Comparison of ENCODE assay signal across 18 cellular contexts in the genomic region with DNA sequence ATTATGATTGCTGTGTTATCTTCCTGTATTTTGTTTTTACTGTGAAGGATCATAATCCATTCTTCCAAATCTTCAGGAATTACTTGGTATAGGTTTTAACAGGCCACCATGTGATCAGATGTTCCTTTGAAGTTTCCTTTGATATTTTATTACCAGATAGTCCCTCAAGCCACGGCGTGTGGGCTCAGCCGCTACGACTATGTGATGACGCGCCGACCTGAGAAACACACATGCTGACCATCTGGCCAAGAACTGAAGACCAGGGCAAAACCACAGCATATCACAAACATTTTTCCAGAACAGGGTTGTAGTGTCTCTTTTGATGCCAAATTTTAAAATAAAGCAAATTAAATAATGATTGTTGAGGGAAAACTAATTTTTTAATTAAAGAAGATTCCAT. TPM values are rescaled to one million over a fixed set of nuclear protein-coding genes. Genes with fewer than 3 reads are reported as not detected.
DNase-seq lines count a peak whose midpoint lies in the region; ATAC-seq, FAIRE-seq and TF ChIP-seq lines count a peak whose summit lies in the region.
"Had no signal": no experiment of that assay in that cellular context is flagged by ENCODE, and none has a peak within 500 bp of the region (broad histone marks: within the 10 kb centered on the region; RNA-seq: fewer than 3 reads in every experiment).

No MANE protein-coding gene starts in this region.

- H3K4me3 ChIP-seq in right atrium auricular region: no peak overlapping the region
- H3K4me3 ChIP-seq in astrocyte (ENCODE audit: insufficient read depth, low read depth, low read length): no peak overlapping the region
- H3K4me3 ChIP-seq in smooth muscle cell: no peak overlapping the region
- no peak overlapping the region for H3K4me3 ChIP-seq in OCI-LY7 (ENCODE audit: low read depth, low read length, poor library complexity, severe bottlenecking)

- H3K9ac ChIP-seq in astrocyte (ENCODE audit: low read length): no peak overlapping the region
- H3K9ac ChIP-seq in smooth muscle cell (ENCODE audit: low read depth): no peak overlapping the region

- H3K36me3 Mint-ChIP-seq in astrocyte (ENCODE audit: low read depth, unreplicated experiment): peaks cover 22% of the 10 kb centered on the region
- peaks cover 28% of the 10 kb centered on the region for H3K36me3 Mint-ChIP-seq in activated CD4-positive, alpha-beta T cell treated with anti-CD3 and anti-CD28 coated beads for 36 hours (ENCODE audit: low read depth)

- POLR2A ChIA-PET in activated CD4-positive, alpha-beta T cell treated with anti-CD3 and anti-CD28 coated beads for 36 hours (lab: Charles Lee): no interaction called here
- POLR2A ChIA-PET in OCI-LY7 (lab: Charles Lee): no interaction called here

- H3K27me3 ChIP-seq in right atrium auricular region: no peaks in the 10 kb centered on the region
- H3K27me3 ChIP-seq in astrocyte (ENCODE audit: insufficient read depth, low read length): no peaks in the 10 kb centered on the region
- no peaks in the 10 kb centered on the region for H3K27me3 ChIP-seq in smooth muscle cell (ENCODE audit: low read depth)

- H3K36me3 ChIP-seq in right atrium auricular region: no peaks in the 10 kb centered on the region
- peaks cover 6% of the 10 kb centered on the region for H3K36me3 ChIP-seq in astrocyte (ENCODE audit: insufficient read depth, low read length)
- H3K36me3 ChIP-seq in smooth muscle cell (ENCODE audit: low read depth): no peaks in the 10 kb centered on the region
- H3K36me3 ChIP-seq in OCI-LY7 (ENCODE audit: insufficient read depth, low read length): peaks cover 35% of the 10 kb centered on the region

- H3K27ac ChIP-seq in right atrium auricular region (no peak overlapping the region), astrocyte (ENCODE audit: low read depth, low read length) (no peak overlapping the region), smooth muscle cell (ENCODE audit: low read depth) (peak overlapping the region; percentile 20), OCI-LY7 (ENCODE audit: low read depth, low read length, poor library complexity, severe bottlenecking) (no peak overlapping the region)
- H3K27ac ChIP-seq: 22Rv1, C4-2B had no signal

- H3K9me3 Mint-ChIP-seq in astrocyte (ENCODE audit: unreplicated experiment): no peaks in the 10 kb centered on the region
- H3K9me3 Mint-ChIP-seq in activated CD4-positive, alpha-beta T cell treated with anti-CD3 and anti-CD28 coated beads for 36 hours (ENCODE audit: low read depth): no peaks in the 10 kb centered on the region

- no peak overlapping the region for H2AFZ ChIP-seq in astrocyte (ENCODE audit: low read depth, low read length)
- no peak overlapping the region for H2AFZ ChIP-seq in smooth muscle cell (ENCODE audit: low read depth)
- H2AFZ ChIP-seq in OCI-LY7 (ENCODE audit: low read length): no peak overlapping the region

- no peaks in the 10 kb centered on the region for H3K27me3 Mint-ChIP-seq in astrocyte (ENCODE audit: low read depth, unreplicated experiment)
- no peaks in the 10 kb centered on the region for H3K27me3 Mint-ChIP-seq in activated CD4-positive, alpha-beta T cell treated with anti-CD3 and anti-CD28 coated beads for 36 hours

- no peak for FAIRE-seq in astrocyte (lab: Jason Lieb, UNC)
- FAIRE-seq: GM12892, GM19239 had no signal

- DNase-seq in cardiac septum (ENCODE audit: low spot score) (peak; percentile 17), right atrium auricular region (ENCODE audit: low spot score) (no peak), astrocyte (ENCODE audit: low read depth) (peak; percentile 76), fibroblast of peridontal ligament (ENCODE audit: extremely low read depth) (peak; percentile 64), smooth muscle cell (lab: John Stamatoyannopoulos, UW; ENCODE audit: unreplicated experiment) (no peak), T1000 (lab: John Stamatoyannopoulos, UW) (no peak), OCI-LY7 (ENCODE audit: low spot score) (no peak)
- no peak for DNase-seq in activated CD4-positive, alpha-beta T cell treated with anti-CD3 and anti-CD28 coated beads for 36 hours
- DNase-seq: DMS153, MV-4-11, NCI-H1436, NCI-H2081, NCI-H510A treated with DMSO at 0.1 percent for 48 hours had no signal

- TF ChIP-seq CTCF in right atrium auricular region (IDR thresholded peaks at IDR 0.05) (no peak), astrocyte (IDR thresholded peaks at IDR 0.05; ENCODE audit: insufficient read depth, low read depth, low read length) (no peak), smooth muscle cell (IDR thresholded peaks at IDR 0.05; ENCODE audit: borderline replicate concordance, insufficient read depth, poor library complexity, severe bottlenecking) (no peak), OCI-LY7 (conservative IDR thresholded peaks at IDR 0.05; ENCODE audit: low read length) (no peak)

- BruUV-seq in OCI-LY7 (replicated peaks; lab: Mats Ljungman, UMichigan): no TSS peak

- H3K4me1 ChIP-seq in right atrium auricular region (no peaks in the 10 kb centered on the region), astrocyte (ENCODE audit: insufficient read depth, low read length) (peaks cover 32% of the 10 kb centered on the region), smooth muscle cell (ENCODE audit: low read depth) (no peaks in the 10 kb centered on the region), OCI-LY7 (ENCODE audit: insufficient read depth, low read length, poor library complexity, severe bottlenecking) (no peaks in the 10 kb centered on the region)

- no peaks in the 10 kb centered on the region for H3K9me2 ChIP-seq in OCI-LY7 (ENCODE audit: insufficient read depth, low read length)

- no peak overlapping the region for H3K27ac Mint-ChIP-seq in astrocyte (ENCODE audit: unreplicated experiment)
- no peak overlapping the region for H3K27ac Mint-ChIP-seq in activated CD4-positive, alpha-beta T cell treated with anti-CD3 and anti-CD28 coated beads for 36 hours

- H3K4me2 ChIP-seq in astrocyte (ENCODE audit: low read length): no peak overlapping the region
- H3K4me2 ChIP-seq in smooth muscle cell: no peak overlapping the region
- H3K4me2 ChIP-seq in OCI-LY7 (ENCODE audit: low read length): no peak overlapping the region

- CTCF ChIA-PET in activated CD4-positive, alpha-beta T cell treated with anti-CD3 and anti-CD28 coated beads for 36 hours (lab: Charles Lee): no interaction called here
- CTCF ChIA-PET in OCI-LY7 (lab: Charles Lee; ENCODE audit: unreplicated experiment): no interaction called here

- intact Hi-C loops in cardiac septum (cut with DNase I): no loop called here
- intact Hi-C loops in activated CD4-positive, alpha-beta T cell treated with anti-CD3 and anti-CD28 coated beads for 36 hours (cut with DNase I, micrococcal nuclease): no loop called here
- intact Hi-C loops in OCI-LY7 (cut with micrococcal nuclease; ENCODE audit: unreplicated experiment): no loop called here

- no peaks in the 10 kb centered on the region for H3K4me1 Mint-ChIP-seq in astrocyte (ENCODE audit: low read depth, unreplicated experiment)
- peaks cover 9% of the 10 kb centered on the region for H3K4me1 Mint-ChIP-seq in activated CD4-positive, alpha-beta T cell treated with anti-CD3 and anti-CD28 coated beads for 36 hours

- peaks cover 9% of the 10 kb centered on the region for H3F3A ChIP-seq in smooth muscle cell (ENCODE audit: low read depth)

- no peaks in the 10 kb centered on the region for H3K9me3 ChIP-seq in right atrium auricular region
- H3K9me3 ChIP-seq in astrocyte (ENCODE audit: insufficient read depth, low read depth, low read length): no peaks in the 10 kb centered on the region
- H3K9me3 ChIP-seq in smooth muscle cell (replicated peaks; ENCODE audit: low read depth): no peaks in the 10 kb centered on the region
- H3K9me3 ChIP-seq in OCI-LY7 (ENCODE audit: low read length): no peaks in the 10 kb centered on the region

- WGBS in smooth muscle cell (ENCODE audit: low lambda C conversion rate): 37% methylated on average over 7 of the region's 7 CpGs

- H3K79me2 ChIP-seq in astrocyte (ENCODE audit: insufficient read depth, low read length) (peaks cover 17% of the 10 kb centered on the region), smooth muscle cell (ENCODE audit: low read depth) (peaks cover 4% of the 10 kb centered on the region), OCI-LY7 (ENCODE audit: insufficient read depth, low read depth, low read length) (no peaks in the 10 kb centered on the region)

- no peak for ATAC-seq in activated CD4-positive, alpha-beta T cell treated with anti-CD3 and anti-CD28 coated beads for 36 hours
- ATAC-seq: HCT116 had no signal

- H4K20me1 ChIP-seq in astrocyte (ENCODE audit: insufficient read depth, low read length) (peaks cover 19% of the 10 kb centered on the region), smooth muscle cell (ENCODE audit: low read depth) (peaks cover 50% of the 10 kb centered on the region), OCI-LY7 (ENCODE audit: insufficient read depth, low read length) (no peaks in the 10 kb centered on the region)

- H3K4me3 Mint-ChIP-seq in astrocyte (ENCODE audit: unreplicated experiment): no peak overlapping the region
- H3K4me3 Mint-ChIP-seq in activated CD4-positive, alpha-beta T cell treated with anti-CD3 and anti-CD28 coated beads for 36 hours: no peak overlapping the region

RNA-seq across cellular contexts. Expression of a gene that starts 47.3 kb away (rescaled TPM):
- 20.5 TPM for total RNA-seq in cardiac septum
- total RNA-seq in right atrium auricular region: 10 to 100 TPM; 10.6 to 18.0 TPM
- total RNA-seq in astrocyte: 19.0 and 19.2 TPM in 2 replicates
- 8.3 and 8.5 TPM in 2 replicates for total RNA-seq in smooth muscle cell
- 4.6 and 4.8 TPM in 2 replicates for polyA plus RNA-seq in smooth muscle cell
- total RNA-seq in activated CD4-positive, alpha-beta T cell treated with anti-CD3 and anti-CD28 coated beads for 36 hours: 10 to 100 TPM; 10.1 to 12.9 TPM
- total RNA-seq in OCI-LY7 (2014; rRNA removed; shearing (Covaris generic)): 6.0 and 8.5 TPM in 2 replicates
- total RNA-seq in OCI-LY7 (2022): 17.1 and 19.6 TPM in 2 replicates

RNA-seq across cellular contexts. Expression of a gene that starts 53.4 kb away (rescaled TPM):
- total RNA-seq in cardiac septum: 113 TPM
- 10 to 100 TPM; 57.5 to 83.0 TPM for total RNA-seq in right atrium auricular region
- 206 and 221 TPM in 2 replicates for total RNA-seq in astrocyte
- 67.5 and 77.5 TPM in 2 replicates for total RNA-seq in smooth muscle cell
- polyA plus RNA-seq in smooth muscle cell: 107 and 118 TPM in 2 replicates
- 10 to 100 TPM; 49.7 to 62.1 TPM for total RNA-seq in activated CD4-positive, alpha-beta T cell treated with anti-CD3 and anti-CD28 coated beads for 36 hours
- total RNA-seq in OCI-LY7 (2014; rRNA removed; shearing (Covaris generic)): 15.3 and 15.5 TPM in 2 replicates
- 43.8 and 48.5 TPM in 2 replicates for total RNA-seq in OCI-LY7 (2022)

Comparison
In these comparisons a context has a peak if more than half of its experiments do, and no peak if none do; other contexts are left out.
1. DNase-seq: peak in cardiac septum (single experiment), astrocyte (single experiment) and fibroblast of peridontal ligament (single experiment); none in right atrium auricular region (single experiment), smooth muscle cell (single experiment), activated CD4-positive, alpha-beta T cell treated with anti-CD3 and anti-CD28 coated beads for 36 hours (single experiment), T1000 (single experiment) and OCI-LY7 (single experiment).